ENCODE assay signal across 9 cellular contexts in genomic region chr13:114066956-114067355, GRCh38.
A peak's percentile ranks its signal among the peaks of the same experiment; 100 is the strongest.
DNase-seq lines count a peak whose midpoint lies in the region; ATAC-seq and TF ChIP-seq lines count a peak whose summit lies in the region.
"Had no signal": no experiment of that assay in that cellular context is flagged by ENCODE, and none has a peak within 500 bp of the region (broad histone marks: within the 10 kb centered on the region; RNA-seq: fewer than 3 reads in every experiment).

No MANE protein-coding gene starts in this region.

- H3K4me3 ChIP-seq in GM12865 (ENCODE audit: low read depth, low read length) (peak overlapping the region; percentile 63), rectal smooth muscle tissue (ENCODE audit: low read length) (no peak overlapping the region), SJCRH30 (no peak overlapping the region)

- DNase-seq in GM12865 (ENCODE audit: low read depth), result no peak
- no peak for DNase-seq in caudate nucleus (lab: John Stamatoyannopoulos, UW)
- no peak for DNase-seq in NCI-H2081 treated with DMSO at 0.1 percent for 48 hours (lab: John Stamatoyannopoulos, UW)
- DNase-seq in SJCRH30, result no peak
- no peak for DNase-seq in AML-193 (lab: John Stamatoyannopoulos, UW)
- no peak for DNase-seq in mucosa of gallbladder (ENCODE audit: low spot score)
- DNase-seq: islet precursor cell had no signal

- H3K27ac ChIP-seq in caudate nucleus (ENCODE audit: low read depth, low read length) (peak overlapping the region; percentile 98), rectal smooth muscle tissue (ENCODE audit: low read depth, low read length) (peak overlapping the region; percentile 99), SJCRH30 (no peak overlapping the region)

- H3K9me3 ChIP-seq in SJCRH30 (replicated peaks), result no peaks in the 10 kb centered on the region

- H3K27me3 ChIP-seq in rectal smooth muscle tissue (ENCODE audit: control insufficient read depth, insufficient read depth, low read length), result no peaks in the 10 kb centered on the region
- H3K27me3 ChIP-seq in SJCRH30, result no peaks in the 10 kb centered on the region

- no peak for TF ChIP-seq CTCF in GM12865 (IDR thresholded peaks at IDR 0.05; ENCODE audit: insufficient read depth, low read depth, low read length, missing control alignments)

- ATAC-seq in HG03439 (IDR thresholded peaks at IDR 0.05; ENCODE audit: unreplicated experiment), result peak; percentile 3

- H3K4me1 ChIP-seq in rectal smooth muscle tissue (ENCODE audit: control insufficient read depth, insufficient read depth, low read length) (peaks cover 30% of the 10 kb centered on the region), SJCRH30 (peaks cover 11% of the 10 kb centered on the region)

- H3K9ac ChIP-seq in rectal smooth muscle tissue (ENCODE audit: low read length), result no peak overlapping the region

- H3K36me3 ChIP-seq in rectal smooth muscle tissue (ENCODE audit: control insufficient read depth, insufficient read depth, low read length) (no peaks in the 10 kb centered on the region), SJCRH30 (peaks cover 6% of the 10 kb centered on the region; the same call in 1 of the 2 replicates)
